Comparison of ENCODE assay signal across 1 cellular context in the genomic region with DNA sequence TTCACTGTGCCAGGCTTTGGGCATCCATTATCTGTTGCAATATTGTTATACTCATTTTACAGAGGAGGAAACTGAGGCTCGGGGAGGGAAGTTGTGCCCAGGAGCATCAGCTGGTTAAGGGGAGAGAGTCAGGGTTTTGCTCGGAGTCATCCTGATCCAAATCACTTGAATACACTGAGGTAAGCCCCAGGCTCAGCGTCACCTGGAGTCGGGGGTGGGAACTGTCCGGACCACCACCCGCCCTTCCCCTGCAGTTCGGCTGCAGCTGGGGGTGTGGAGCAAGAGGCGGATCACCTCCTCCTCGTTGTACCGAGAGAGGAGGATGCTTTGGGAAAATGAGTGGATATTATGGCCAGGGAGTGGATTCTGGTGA.
TF ChIP-seq lines count a peak whose summit lies in the region.

No MANE protein-coding gene starts in this region.

TF ChIP-seq in HEK293, 187 proteins besides CTCF, POLR2A, EP300 and RAD21 (continued from another document):
- TF ChIP-seq SALL2 (tag by site-specific recombination; IDR thresholded peaks at IDR 0.05; ENCODE audit: borderline replicate concordance), result no peak
- TF ChIP-seq ZNF76 (tag by site-specific recombination; IDR thresholded peaks at IDR 0.05; ENCODE audit: borderline replicate concordance, low read depth), result no peak
- TF ChIP-seq ZNF677 (tag by site-specific recombination; IDR thresholded peaks at IDR 0.05), result no peak
- TF ChIP-seq, protein P1, sequence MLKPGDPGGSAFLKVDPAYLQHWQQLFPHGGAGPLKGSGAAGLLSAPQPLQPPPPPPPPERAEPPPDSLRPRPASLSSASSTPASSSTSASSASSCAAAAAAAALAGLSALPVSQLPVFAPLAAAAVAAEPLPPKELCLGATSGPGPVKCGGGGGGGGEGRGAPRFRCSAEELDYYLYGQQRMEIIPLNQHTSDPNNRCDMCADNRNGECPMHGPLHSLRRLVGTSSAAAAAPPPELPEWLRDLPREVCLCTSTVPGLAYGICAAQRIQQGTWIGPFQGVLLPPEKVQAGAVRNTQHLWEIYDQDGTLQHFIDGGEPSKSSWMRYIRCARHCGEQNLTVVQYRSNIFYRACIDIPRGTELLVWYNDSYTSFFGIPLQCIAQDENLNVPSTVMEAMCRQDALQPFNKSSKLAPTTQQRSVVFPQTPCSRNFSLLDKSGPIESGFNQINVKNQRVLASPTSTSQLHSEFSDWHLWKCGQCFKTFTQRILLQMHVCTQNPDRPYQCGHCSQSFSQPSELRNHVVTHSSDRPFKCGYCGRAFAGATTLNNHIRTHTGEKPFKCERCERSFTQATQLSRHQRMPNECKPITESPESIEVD (tag by site-specific recombination; IDR thresholded peaks at IDR 0.05), result no peak
- TF ChIP-seq ZBTB20 (tag by site-specific recombination; IDR thresholded peaks at IDR 0.05), result peak; percentile 49; the same call in 1 of the 2 replicates
- TF ChIP-seq, protein P2, sequence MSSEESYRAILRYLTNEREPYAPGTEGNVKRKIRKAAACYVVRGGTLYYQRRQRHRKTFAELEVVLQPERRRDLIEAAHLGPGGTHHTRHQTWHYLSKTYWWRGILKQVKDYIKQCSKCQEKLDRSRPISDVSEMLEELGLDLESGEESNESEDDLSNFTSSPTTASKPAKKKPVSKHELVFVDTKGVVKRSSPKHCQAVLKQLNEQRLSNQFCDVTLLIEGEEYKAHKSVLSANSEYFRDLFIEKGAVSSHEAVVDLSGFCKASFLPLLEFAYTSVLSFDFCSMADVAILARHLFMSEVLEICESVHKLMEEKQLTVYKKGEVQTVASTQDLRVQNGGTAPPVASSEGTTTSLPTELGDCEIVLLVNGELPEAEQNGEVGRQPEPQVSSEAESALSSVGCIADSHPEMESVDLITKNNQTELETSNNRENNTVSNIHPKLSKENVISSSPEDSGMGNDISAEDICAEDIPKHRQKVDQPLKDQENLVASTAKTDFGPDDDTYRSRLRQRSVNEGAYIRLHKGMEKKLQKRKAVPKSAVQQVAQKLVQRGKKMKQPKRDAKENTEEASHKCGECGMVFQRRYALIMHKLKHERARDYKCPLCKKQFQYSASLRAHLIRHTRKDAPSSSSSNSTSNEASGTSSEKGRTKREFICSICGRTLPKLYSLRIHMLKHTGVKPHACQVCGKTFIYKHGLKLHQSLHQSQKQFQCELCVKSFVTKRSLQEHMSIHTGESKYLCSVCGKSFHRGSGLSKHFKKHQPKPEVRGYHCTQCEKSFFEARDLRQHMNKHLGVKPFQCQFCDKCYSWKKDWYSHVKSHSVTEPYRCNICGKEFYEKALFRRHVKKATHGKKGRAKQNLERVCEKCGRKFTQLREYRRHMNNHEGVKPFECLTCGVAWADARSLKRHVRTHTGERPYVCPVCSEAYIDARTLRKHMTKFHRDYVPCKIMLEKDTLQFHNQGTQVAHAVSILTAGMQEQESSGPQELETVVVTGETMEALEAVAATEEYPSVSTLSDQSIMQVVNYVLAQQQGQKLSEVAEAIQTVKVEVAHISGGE (tag by site-specific recombination; conservative IDR thresholded peaks at IDR 0.05; ENCODE audit: low read depth), result no peak
- TF ChIP-seq ZNF37A (tag by site-specific recombination; IDR thresholded peaks at IDR 0.05), result no peak
- TF ChIP-seq ZNF629 (tag by site-specific recombination; IDR thresholded peaks at IDR 0.05), result no peak
- TF ChIP-seq, protein P3, sequence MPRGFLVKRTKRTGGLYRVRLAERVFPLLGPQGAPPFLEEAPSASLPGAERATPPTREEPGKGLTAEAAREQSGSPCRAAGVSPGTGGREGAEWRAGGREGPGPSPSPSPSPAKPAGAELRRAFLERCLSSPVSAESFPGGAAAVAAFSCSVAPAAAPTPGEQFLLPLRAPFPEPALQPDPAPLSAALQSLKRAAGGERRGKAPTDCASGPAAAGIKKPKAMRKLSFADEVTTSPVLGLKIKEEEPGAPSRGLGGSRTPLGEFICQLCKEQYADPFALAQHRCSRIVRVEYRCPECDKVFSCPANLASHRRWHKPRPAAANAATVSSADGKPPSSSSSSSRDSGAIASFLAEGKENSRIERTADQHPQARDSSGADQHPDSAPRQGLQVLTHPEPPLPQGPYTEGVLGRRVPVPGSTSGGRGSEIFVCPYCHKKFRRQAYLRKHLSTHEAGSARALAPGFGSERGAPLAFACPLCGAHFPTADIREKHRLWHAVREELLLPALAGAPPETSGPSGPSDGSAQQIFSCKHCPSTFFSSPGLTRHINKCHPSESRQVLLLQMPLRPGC (tag by site-specific recombination; IDR thresholded peaks at IDR 0.05), result no peak
- no peak for TF ChIP-seq ZNF404 (tag by site-specific recombination; IDR thresholded peaks at IDR 0.05)
- TF ChIP-seq IKZF3 (tag by site-specific recombination; IDR thresholded peaks at IDR 0.05), result no peak
- no peak for TF ChIP-seq ZNF10 (tag by site-specific recombination; IDR thresholded peaks at IDR 0.05)
- TF ChIP-seq ZFP41 (tag by site-specific recombination; IDR thresholded peaks at IDR 0.05; ENCODE audit: borderline replicate concordance), result no peak
- TF ChIP-seq ZSCAN30 (tag by site-specific recombination; IDR thresholded peaks at IDR 0.05), result peak; percentile 21; the same call in 1 of the 2 replicates
- TF ChIP-seq ZFHX2 (tag by site-specific recombination; conservative IDR thresholded peaks at IDR 0.05), result 0 out of 2 replicates have a peak, but pooled peaks have one; percentile 15
- TF ChIP-seq ZNF341 (tag by site-specific recombination; IDR thresholded peaks at IDR 0.05; ENCODE audit: low read depth), result peak; percentile 64
- no peak for TF ChIP-seq ZBTB8A (tag by site-specific recombination; IDR thresholded peaks at IDR 0.05)
- TF ChIP-seq, protein P4, sequence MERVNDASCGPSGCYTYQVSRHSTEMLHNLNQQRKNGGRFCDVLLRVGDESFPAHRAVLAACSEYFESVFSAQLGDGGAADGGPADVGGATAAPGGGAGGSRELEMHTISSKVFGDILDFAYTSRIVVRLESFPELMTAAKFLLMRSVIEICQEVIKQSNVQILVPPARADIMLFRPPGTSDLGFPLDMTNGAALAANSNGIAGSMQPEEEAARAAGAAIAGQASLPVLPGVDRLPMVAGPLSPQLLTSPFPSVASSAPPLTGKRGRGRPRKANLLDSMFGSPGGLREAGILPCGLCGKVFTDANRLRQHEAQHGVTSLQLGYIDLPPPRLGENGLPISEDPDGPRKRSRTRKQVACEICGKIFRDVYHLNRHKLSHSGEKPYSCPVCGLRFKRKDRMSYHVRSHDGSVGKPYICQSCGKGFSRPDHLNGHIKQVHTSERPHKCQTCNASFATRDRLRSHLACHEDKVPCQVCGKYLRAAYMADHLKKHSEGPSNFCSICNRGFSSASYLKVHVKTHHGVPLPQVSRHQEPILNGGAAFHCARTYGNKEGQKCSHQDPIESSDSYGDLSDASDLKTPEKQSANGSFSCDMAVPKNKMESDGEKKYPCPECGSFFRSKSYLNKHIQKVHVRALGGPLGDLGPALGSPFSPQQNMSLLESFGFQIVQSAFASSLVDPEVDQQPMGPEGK (tag by site-specific recombination; IDR thresholded peaks at IDR 0.05), result 0 out of 2 replicates have a peak, but pooled peaks have one; percentile 41
- TF ChIP-seq, protein P5, sequence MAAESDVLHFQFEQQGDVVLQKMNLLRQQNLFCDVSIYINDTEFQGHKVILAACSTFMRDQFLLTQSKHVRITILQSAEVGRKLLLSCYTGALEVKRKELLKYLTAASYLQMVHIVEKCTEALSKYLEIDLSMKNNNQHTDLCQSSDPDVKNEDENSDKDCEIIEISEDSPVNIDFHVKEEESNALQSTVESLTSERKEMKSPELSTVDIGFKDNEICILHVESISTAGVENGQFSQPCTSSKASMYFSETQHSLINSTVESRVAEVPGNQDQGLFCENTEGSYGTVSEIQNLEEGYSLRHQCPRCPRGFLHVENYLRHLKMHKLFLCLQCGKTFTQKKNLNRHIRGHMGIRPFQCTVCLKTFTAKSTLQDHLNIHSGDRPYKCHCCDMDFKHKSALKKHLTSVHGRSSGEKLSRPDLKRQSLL (tag by site-specific recombination; IDR thresholded peaks at IDR 0.05), result no peak
- TF ChIP-seq GLI4 (tag by site-specific recombination; IDR thresholded peaks at IDR 0.05), result no peak
- TF ChIP-seq ZNF138 (tag by site-specific recombination; IDR thresholded peaks at IDR 0.05; ENCODE audit: borderline replicate concordance), result no peak
- TF ChIP-seq ZNF701 (tag by site-specific recombination; IDR thresholded peaks at IDR 0.05), result no peak
- TF ChIP-seq ZNF280C (tag by site-specific recombination; IDR thresholded peaks at IDR 0.05), result no peak
- TF ChIP-seq ZNF473 (tag by site-specific recombination; IDR thresholded peaks at IDR 0.05), result no peak
- TF ChIP-seq SCRT1 (tag by site-specific recombination; IDR thresholded peaks at IDR 0.05; ENCODE audit: borderline replicate concordance), result no peak
- no peak for TF ChIP-seq ZNF155 (tag by site-specific recombination; IDR thresholded peaks at IDR 0.05)
- no peak for TF ChIP-seq AEBP2 (tag by site-specific recombination; IDR thresholded peaks at IDR 0.05; ENCODE audit: borderline replicate concordance)
- peak; percentile 54 for TF ChIP-seq SP2 (tag by site-specific recombination; IDR thresholded peaks at IDR 0.05)
- no peak for TF ChIP-seq ZNF394 (tag by site-specific recombination; IDR thresholded peaks at IDR 0.05; ENCODE audit: borderline replicate concordance)
